20 cellular contexts compared by ENCODE assay signal in the genomic region with DNA sequence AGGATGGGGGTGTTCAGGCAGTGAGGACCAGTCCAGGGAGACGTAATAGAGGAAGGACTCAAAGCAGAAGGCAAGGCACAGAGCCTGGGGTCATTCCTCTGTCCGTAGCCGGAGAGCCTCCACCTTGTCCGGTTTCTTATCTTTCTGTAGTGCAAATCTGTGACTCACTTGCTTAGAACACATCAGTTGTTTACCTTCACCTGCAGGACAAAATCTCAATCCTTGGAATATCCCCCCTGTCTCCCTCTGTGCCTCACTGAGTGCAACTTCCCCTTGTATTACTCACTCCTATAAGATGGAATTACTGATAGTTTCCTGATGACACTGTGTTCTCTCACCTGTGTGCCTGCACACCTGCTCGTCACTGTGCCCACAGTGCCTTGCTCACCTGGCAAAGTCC. TPM values are rescaled to one million over a fixed set of nuclear protein-coding genes. Genes with fewer than 3 reads are reported as not detected.
DNase-seq lines count a peak whose midpoint lies in the region; FAIRE-seq and TF ChIP-seq lines count a peak whose summit lies in the region.
"Had no signal": no experiment of that assay in that cellular context is flagged by ENCODE, and none has a peak within 500 bp of the region (broad histone marks: within the 10 kb centered on the region; RNA-seq: fewer than 3 reads in every experiment).

No MANE protein-coding gene starts in this region.

- peaks cover 1% of the 10 kb centered on the region for H3K27me3 ChIP-seq in bronchial epithelial cell (ENCODE audit: control insufficient read depth, insufficient read depth, low read length)
- H3K27me3 ChIP-seq: BLaER1 had no signal

- H3K36me3 Mint-ChIP-seq in activated T-helper 2 cell treated with anti-CD3 and anti-CD28 coated beads, Interferon-gamma antibody, Interleukin-2, Interleukin-4, amounts not matched to agents 10 μg/mL and 5 μg/mL and 100 μg/mL, durations not matched to agents 14 hours and 24 hours and 36 hours (ENCODE audit: low read depth), result no peaks in the 10 kb centered on the region
- H3K36me3 Mint-ChIP-seq: CD4-positive, CD25-positive, alpha-beta regulatory T cell; CD8-positive, alpha-beta T cell had no signal

- H3K36me3 ChIP-seq in bronchial epithelial cell (ENCODE audit: control insufficient read depth, insufficient read depth, low read length), result no peaks in the 10 kb centered on the region
- H3K36me3 ChIP-seq: BLaER1 had no signal

- DNase-seq in HTR-8/SVneo (ENCODE audit: insufficient read length, low spot score) (no peak), bronchial epithelial cell (ENCODE audit: low read depth) (peak; percentile 39), mesenteric fat pad (ENCODE audit: low spot score) (peak; percentile 41), AML-193 (lab: John Stamatoyannopoulos, UW) (no peak), NCI-H128 (lab: John Stamatoyannopoulos, UW; ENCODE audit: unreplicated experiment) (no peak)
- DNase-seq in activated T-helper 2 cell treated with anti-CD3 and anti-CD28 coated beads, Interferon-gamma antibody, Interleukin-2, Interleukin-4, amounts not matched to agents 10 μg/mL and 5 μg/mL and 100 μg/mL, durations not matched to agents 14 hours and 24 hours and 36 hours (ENCODE audit: low spot score), result no peak
- DNase-seq: 8988T; Caco-2; CD4-positive, CD25-positive, alpha-beta regulatory T cell; CD8-positive, alpha-beta T cell; DMS153; DND-41; GDM1; H9 had no signal

- no peak for TF ChIP-seq CTCF in bronchial epithelial cell (IDR thresholded peaks at IDR 0.05; ENCODE audit: insufficient read depth, low read length, severe bottlenecking)

- no peak overlapping the region for H3K4me3 ChIP-seq in bronchial epithelial cell (ENCODE audit: low read depth, low read length)
- H3K4me3 ChIP-seq: A549, BLaER1, GM12878, GM23338 had no signal

- intact Hi-C loops in activated T-helper 2 cell treated with anti-CD3 and anti-CD28 coated beads, Interferon-gamma antibody, Interleukin-2, Interleukin-4, amounts not matched to agents 10 μg/mL and 5 μg/mL and 100 μg/mL, durations not matched to agents 14 hours and 24 hours and 36 hours (cut with micrococcal nuclease), result no loop called here

- FAIRE-seq in HTR-8/SVneo (lab: Jason Lieb, UNC) (peak; percentile 75), bronchial epithelial cell (lab: Jason Lieb, UNC) (peak; percentile 32)
- FAIRE-seq: A549, GM12878, GM18507 had no signal

- H3K9me3 Mint-ChIP-seq in activated T-helper 2 cell treated with anti-CD3 and anti-CD28 coated beads, Interferon-gamma antibody, Interleukin-2, Interleukin-4, amounts not matched to agents 10 μg/mL and 5 μg/mL and 100 μg/mL, durations not matched to agents 14 hours and 24 hours and 36 hours, result no peaks in the 10 kb centered on the region
- H3K9me3 Mint-ChIP-seq: CD4-positive, CD25-positive, alpha-beta regulatory T cell; CD8-positive, alpha-beta T cell; GM23338; H9 had no signal

- no peak overlapping the region for H3K4me3 Mint-ChIP-seq in activated T-helper 2 cell treated with anti-CD3 and anti-CD28 coated beads, Interferon-gamma antibody, Interleukin-2, Interleukin-4, amounts not matched to agents 10 μg/mL and 5 μg/mL and 100 μg/mL, durations not matched to agents 14 hours and 24 hours and 36 hours (ENCODE audit: low read depth)
- H3K4me3 Mint-ChIP-seq: B cell; CD4-positive, CD25-positive, alpha-beta regulatory T cell; CD8-positive, alpha-beta T cell; GM23338; H9 had no signal

- peaks cover 11% of the 10 kb centered on the region for H3K27me3 Mint-ChIP-seq in activated T-helper 2 cell treated with anti-CD3 and anti-CD28 coated beads, Interferon-gamma antibody, Interleukin-2, Interleukin-4, amounts not matched to agents 10 μg/mL and 5 μg/mL and 100 μg/mL, durations not matched to agents 14 hours and 24 hours and 36 hours (ENCODE audit: low read depth)

- no peak overlapping the region for H3K27ac Mint-ChIP-seq in activated T-helper 2 cell treated with anti-CD3 and anti-CD28 coated beads, Interferon-gamma antibody, Interleukin-2, Interleukin-4, amounts not matched to agents 10 μg/mL and 5 μg/mL and 100 μg/mL, durations not matched to agents 14 hours and 24 hours and 36 hours
- H3K27ac Mint-ChIP-seq: B cell; CD4-positive, CD25-positive, alpha-beta regulatory T cell; CD8-positive, alpha-beta T cell; GM23338; H9 had no signal

- no peaks in the 10 kb centered on the region for H3K4me1 Mint-ChIP-seq in activated T-helper 2 cell treated with anti-CD3 and anti-CD28 coated beads, Interferon-gamma antibody, Interleukin-2, Interleukin-4, amounts not matched to agents 10 μg/mL and 5 μg/mL and 100 μg/mL, durations not matched to agents 14 hours and 24 hours and 36 hours (ENCODE audit: low read depth)

RNA-seq across cellular contexts. Expression of a gene that starts 20.4 kb away (rescaled TPM):
- total RNA-seq in bronchial epithelial cell (12.9 and 32.1 TPM in 2 replicates), mesenteric fat pad (2.7 TPM)
- total RNA-seq in activated T-helper 2 cell treated with anti-CD3 and anti-CD28 coated beads, Interferon-gamma antibody, Interleukin-2, Interleukin-4, amounts not matched to agents 10 μg/mL and 5 μg/mL and 100 μg/mL, durations not matched to agents 14 hours and 24 hours and 36 hours, result 7.0 and 11.4 TPM in 2 replicates

Comparison
In these comparisons a context has a peak if more than half of its experiments do, and no peak if none do; other contexts are left out.
1. DNase-seq: peak in bronchial epithelial cell (single experiment) and mesenteric fat pad (single experiment); none in HTR-8/SVneo (single experiment), activated T-helper 2 cell treated with anti-CD3 and anti-CD28 coated beads, Interferon-gamma antibody, Interleukin-2, Interleukin-4, amounts not matched to agents 10 μg/mL and 5 μg/mL and 100 μg/mL, durations not matched to agents 14 hours and 24 hours and 36 hours (single experiment), AML-193 (0 of 2) and NCI-H128 (single experiment).